ENCODE assay signal across 18 cellular contexts in the genomic region with DNA sequence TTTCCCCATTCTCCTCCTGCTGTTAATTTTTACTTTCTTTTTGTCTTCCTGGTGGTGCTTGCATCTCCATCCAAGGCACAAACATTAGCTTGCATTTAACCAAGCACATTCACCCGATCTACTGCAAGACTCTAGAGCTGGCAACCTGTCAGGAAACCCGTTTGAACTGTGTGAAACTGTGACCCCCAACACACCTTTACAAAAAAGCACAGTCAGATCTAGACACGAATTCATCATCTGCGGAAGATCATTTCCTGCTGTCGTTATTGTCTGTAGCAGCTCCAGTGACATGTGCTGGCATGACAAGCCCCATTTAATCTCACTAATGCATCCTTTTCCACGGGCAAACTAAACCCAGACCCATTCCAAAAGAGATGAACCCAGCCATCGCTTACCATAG.
"Had no signal": no experiment of that assay in that cellular context is flagged by ENCODE, and none has a peak within 500 bp of the region (broad histone marks: within the 10 kb centered on the region; RNA-seq: fewer than 3 reads in every experiment).

No MANE protein-coding gene starts in this region.

- ATAC-seq: effector memory CD8-positive, alpha-beta T cell; gastroesophageal sphincter; psoas muscle; right lobe of liver had no signal

- H3K27ac ChIP-seq: brain microvascular endothelial cell, epithelial cell of prostate, gastroesophageal sphincter, left ventricle myocardium inferior, psoas muscle, right lobe of liver, suprapubic skin had no signal

- H3K27me3 ChIP-seq: brain microvascular endothelial cell, right lobe of liver had no signal

- H3K9me3 ChIP-seq: gastroesophageal sphincter, left ventricle myocardium inferior, psoas muscle, right lobe of liver had no signal

- H3K4me3 Mint-ChIP-seq: activated B cell treated with CpG ODN at 0.5 μM for 24 hours; activated naive CD4-positive, alpha-beta T cell treated with anti-CD3 and anti-CD28 coated beads, Interleukin-2, amount 50 U/mL, for 24 hours; dendritic cell treated with granulocyte-macrophage colony-stimulating factor and Interleukin-4, amounts not matched to agents 40 ng/mL and 50 ng/mL, for 4 days; memory B cell; nephron progenitor cell; type B pancreatic cell had no signal

- H3K9me3 Mint-ChIP-seq: type B pancreatic cell had no signal

- H3K36me3 ChIP-seq: brain microvascular endothelial cell, gastroesophageal sphincter, left ventricle myocardium inferior, right lobe of liver, suprapubic skin had no signal

- H3K27me3 Mint-ChIP-seq: activated naive CD4-positive, alpha-beta T cell treated with anti-CD3 and anti-CD28 coated beads, Interleukin-2, amount 50 U/mL, for 24 hours; dendritic cell treated with granulocyte-macrophage colony-stimulating factor and Interleukin-4, amounts not matched to agents 40 ng/mL and 50 ng/mL, for 4 days had no signal

- DNase-seq: activated B cell treated with CpG ODN at 0.5 μM for 24 hours; activated T-cell treated with anti-CD3 and anti-CD28 coated beads, Interleukin-2, amount 50 U/mL, for 48 hours; brain microvascular endothelial cell; cerebellar nuclear complex; effector memory CD8-positive, alpha-beta T cell; kidney; left ventricle myocardium inferior; nephron progenitor cell; psoas muscle; right lobe of liver; stimulated activated naive CD4-positive, alpha-beta T cell had no signal

- H3K27ac Mint-ChIP-seq: activated B cell treated with CpG ODN at 0.5 μM for 24 hours; activated naive CD4-positive, alpha-beta T cell treated with anti-CD3 and anti-CD28 coated beads, Interleukin-2, amount 50 U/mL, for 24 hours; dendritic cell treated with granulocyte-macrophage colony-stimulating factor and Interleukin-4, amounts not matched to agents 40 ng/mL and 50 ng/mL, for 4 days; memory B cell; nephron progenitor cell; type B pancreatic cell had no signal

- H3K4me1 Mint-ChIP-seq: activated B cell treated with CpG ODN at 0.5 μM for 24 hours, nephron progenitor cell had no signal

- H3K4me3 ChIP-seq: gastroesophageal sphincter, left ventricle myocardium inferior, psoas muscle, right lobe of liver, suprapubic skin had no signal

- H3K36me3 Mint-ChIP-seq: activated naive CD4-positive, alpha-beta T cell treated with anti-CD3 and anti-CD28 coated beads, Interleukin-2, amount 50 U/mL, for 24 hours; memory B cell; type B pancreatic cell had no signal
